ENCODE assay signal across 30 cellular contexts in the genomic region with DNA sequence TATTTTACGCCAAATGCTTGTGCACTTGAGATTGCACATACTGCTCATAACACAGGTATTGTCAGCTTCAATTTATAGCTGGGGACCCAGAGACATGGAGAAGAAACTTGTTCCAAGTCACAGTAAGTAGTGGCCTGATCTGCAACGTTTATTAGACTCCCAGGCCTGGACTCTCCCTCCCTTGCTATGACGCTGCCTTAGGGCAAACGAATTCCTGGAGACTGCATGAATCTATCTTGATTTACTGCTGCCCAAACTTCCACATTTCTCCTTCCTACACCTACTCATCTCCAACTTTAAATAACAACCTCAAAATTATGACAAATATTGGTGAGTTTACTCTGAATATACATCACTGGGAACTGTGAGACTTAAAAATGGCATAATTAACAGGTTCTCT.
DNase-seq lines count a peak whose midpoint lies in the region; ATAC-seq, FAIRE-seq and TF ChIP-seq lines count a peak whose summit lies in the region.
"Had no signal": no experiment of that assay in that cellular context is flagged by ENCODE, and none has a peak within 500 bp of the region (broad histone marks: within the 10 kb centered on the region; RNA-seq: fewer than 3 reads in every experiment).

No MANE protein-coding gene starts in this region.

- no CpG with 5 or more reads among the region's 4 CpGs for WGBS in trophoblast cell (ENCODE audit: extremely low coverage, insufficient coverage, insufficient read length)

- no peak overlapping the region for H2AK5ac ChIP-seq in trophoblast cell (ENCODE audit: low read length)

- H3K27ac ChIP-seq in RWPE2 (ENCODE audit: poor library complexity, severe bottlenecking) (peak overlapping the region; percentile 51), trophoblast cell (ENCODE audit: low read depth, low read length) (no peak overlapping the region)
- H3K27ac ChIP-seq: adrenal gland, gastrocnemius medialis, neural progenitor cell, parathyroid adenoma, testis had no signal

- no peak for ATAC-seq in activated naive CD4-positive, alpha-beta T cell treated with anti-CD3 and anti-CD28 coated beads, Interleukin-2, amount 50 U/mL, for 72 hours
- peak; percentile 71 for ATAC-seq in RWPE2 (ENCODE audit: low read depth)
- ATAC-seq: gastrocnemius medialis, WTC11 had no signal

- no peak overlapping the region for H4K12ac ChIP-seq in trophoblast cell (ENCODE audit: low read depth, low read length)

- H2BK5ac ChIP-seq in trophoblast cell (ENCODE audit: low read depth, low read length, poor library complexity): no peak overlapping the region

- FAIRE-seq in bronchial epithelial cell (lab: Jason Lieb, UNC): no peak
- FAIRE-seq: GM19239, small intestine had no signal

- no peak overlapping the region for H3K23ac ChIP-seq in trophoblast cell (ENCODE audit: low read length)

- TF ChIP-seq CTCF in RWPE2 (IDR thresholded peaks at IDR 0.05; ENCODE audit: poor library complexity, severe bottlenecking) (no peak), bronchial epithelial cell (IDR thresholded peaks at IDR 0.05; ENCODE audit: insufficient read depth, low read length, severe bottlenecking) (no peak)

- H3K9ac ChIP-seq in trophoblast cell (ENCODE audit: low read length): no peak overlapping the region
- H3K9ac ChIP-seq: neural progenitor cell, parathyroid adenoma had no signal

- peak overlapping the region; percentile 72 to 73 for H3K27ac Mint-ChIP-seq in activated naive CD4-positive, alpha-beta T cell treated with anti-CD3 and anti-CD28 coated beads, Interleukin-2, amount 50 U/mL, for 72 hours
- H3K27ac Mint-ChIP-seq: activated T-helper 2 cell treated with anti-CD3 and anti-CD28 coated beads, Interferon-gamma antibody, Interleukin-2, Interleukin-4, amounts not matched to agents 10 μg/mL and 5 μg/mL and 100 μg/mL, durations not matched to agents 14 hours and 24 hours and 36 hours; endodermal cell; neural progenitor cell; WTC11 had no signal

- H4K8ac ChIP-seq in trophoblast cell (ENCODE audit: low read depth, low read length): no peak overlapping the region

- H3K36me3 ChIP-seq in RWPE2 (ENCODE audit: low read depth): no peaks in the 10 kb centered on the region
- H3K36me3 ChIP-seq in bronchial epithelial cell (ENCODE audit: control insufficient read depth, insufficient read depth, low read length): no peaks in the 10 kb centered on the region
- no peaks in the 10 kb centered on the region for H3K36me3 ChIP-seq in trophoblast cell (ENCODE audit: control insufficient read depth in 1 of 2, insufficient read depth in 2 of 2, low read length in 2 of 2)
- H3K36me3 ChIP-seq: adrenal gland, gastrocnemius medialis, neural progenitor cell had no signal

- H2BK120ac ChIP-seq in trophoblast cell (ENCODE audit: insufficient read depth, low read length, poor library complexity): no peak overlapping the region

- H3K4me2 ChIP-seq in trophoblast cell (ENCODE audit: low read length): no peak overlapping the region
- H3K4me2 ChIP-seq: neural progenitor cell had no signal

- H3K9me3 ChIP-seq in RWPE2 (ENCODE audit: severe bottlenecking): no peaks in the 10 kb centered on the region
- H3K9me3 ChIP-seq in trophoblast cell (ENCODE audit: insufficient read depth, low read depth, low read length): no peaks in the 10 kb centered on the region
- H3K9me3 ChIP-seq: adrenal gland, gastrocnemius medialis, testis had no signal

- H3K79me1 ChIP-seq in trophoblast cell (ENCODE audit: low read length): no peaks in the 10 kb centered on the region

- H3K4me3 ChIP-seq in RWPE2 (ENCODE audit: severe bottlenecking): no peak overlapping the region
- H3K4me3 ChIP-seq in bronchial epithelial cell (ENCODE audit: low read depth, low read length): no peak overlapping the region
- H3K4me3 ChIP-seq in trophoblast cell (ENCODE audit: low read depth, low read length): no peak overlapping the region
- H3K4me3 ChIP-seq: adrenal gland, gastrocnemius medialis, neural progenitor cell, testis had no signal

- no peaks in the 10 kb centered on the region for H3K79me2 ChIP-seq in trophoblast cell (ENCODE audit: control insufficient read depth, insufficient read depth, low read length, poor library complexity)
- H3K79me2 ChIP-seq: parathyroid adenoma had no signal

- H3K4me1 ChIP-seq in RWPE2 (ENCODE audit: insufficient read depth, poor library complexity, severe bottlenecking) (peaks cover 10% of the 10 kb centered on the region), trophoblast cell (ENCODE audit: control insufficient read depth in 1 of 2, insufficient read depth in 2 of 2, low read length in 2 of 2) (no peaks in the 10 kb centered on the region)
- H3K4me1 ChIP-seq: adrenal gland, gastrocnemius medialis, neural progenitor cell, parathyroid adenoma, testis had no signal

- no peak overlapping the region for H4K91ac ChIP-seq in trophoblast cell (ENCODE audit: low read depth, low read length)

- DNase-seq in activated naive CD4-positive, alpha-beta T cell treated with anti-CD3 and anti-CD28 coated beads, Interleukin-2, amount 50 U/mL, for 72 hours (ENCODE audit: low spot score in 2 of 2): no peak
- DNase-seq in activated naive CD4-positive, alpha-beta T cell (lab: John Stamatoyannopoulos, UW): no peak
- DNase-seq in RWPE2 (ENCODE audit: low spot score) (no peak), bronchial epithelial cell (ENCODE audit: low read depth) (peak; percentile 40), trophoblast cell (peak; percentile 6 to 29), NCI-H1417 treated with DMSO at 0.1 percent for 48 hours (lab: John Stamatoyannopoulos, UW) (no peak), NOMO-1 treated with DMSO at 0.1 percent for 48 hours (lab: John Stamatoyannopoulos, UW; ENCODE audit: unreplicated experiment) (no peak)
- DNase-seq: activated CD4-positive, alpha-beta T cell treated with anti-CD3 and anti-CD28 coated beads, Interleukin-2, amount 50 U/mL, for 1 hour; adrenal gland; AML-193; CD4-positive, alpha-beta memory T cell; cerebellar nuclear complex; dermis blood vessel endothelial cell; DMS 273 treated with DMSO at 0.1 percent for 48 hours; endodermal cell; gastrocnemius medialis; GOT3; NCI-H1092 treated with DMSO at 0.1 percent for 48 hours; NCI-H187; NCI-H2171; NCI-H510A; small intestine; stimulated activated naive CD4-positive, alpha-beta T cell; T-helper 1 cell; testis had no signal

- H3K27me3 ChIP-seq in RWPE2 (ENCODE audit: insufficient read depth, poor library complexity, severe bottlenecking): no peaks in the 10 kb centered on the region
- H3K27me3 ChIP-seq in bronchial epithelial cell (ENCODE audit: control insufficient read depth, insufficient read depth, low read length): no peaks in the 10 kb centered on the region
- no peaks in the 10 kb centered on the region for H3K27me3 ChIP-seq in trophoblast cell (ENCODE audit: insufficient read depth, low read length)
- H3K27me3 ChIP-seq: adrenal gland, gastrocnemius medialis, neural progenitor cell, testis had no signal

- no peak overlapping the region for H3K4ac ChIP-seq in trophoblast cell (ENCODE audit: low read depth, low read length)

- peaks cover 13 to 23% of the 10 kb centered on the region in 2 donors for H3K36me3 Mint-ChIP-seq in activated naive CD4-positive, alpha-beta T cell treated with anti-CD3 and anti-CD28 coated beads, Interleukin-2, amount 50 U/mL, for 72 hours
- H3K36me3 Mint-ChIP-seq: neural progenitor cell, WTC11 had no signal

- H3K9me3 Mint-ChIP-seq in activated naive CD4-positive, alpha-beta T cell treated with anti-CD3 and anti-CD28 coated beads, Interleukin-2, amount 50 U/mL, for 72 hours: no peaks in the 10 kb centered on the region
- H3K9me3 Mint-ChIP-seq: activated T-helper 2 cell treated with anti-CD3 and anti-CD28 coated beads, Interferon-gamma antibody, Interleukin-2, Interleukin-4, amounts not matched to agents 10 μg/mL and 5 μg/mL and 100 μg/mL, durations not matched to agents 14 hours and 24 hours and 36 hours; CD4-positive, alpha-beta memory T cell; endodermal cell; neural progenitor cell; WTC11 had no signal

- no peak overlapping the region for H3K18ac ChIP-seq in trophoblast cell (ENCODE audit: low read length)

- no peak overlapping the region for H2BK12ac ChIP-seq in trophoblast cell (ENCODE audit: low read length)

- no peak overlapping the region for H2AFZ ChIP-seq in trophoblast cell (ENCODE audit: insufficient read depth, low read length, poor library complexity)
- H2AFZ ChIP-seq: neural progenitor cell, parathyroid adenoma had no signal

- H3K14ac ChIP-seq in trophoblast cell (ENCODE audit: low read length): no peak overlapping the region

Comparison
In these comparisons a context has a peak if more than half of its experiments do, and no peak if none do; other contexts are left out.
1. DNase-seq: peak in bronchial epithelial cell (single experiment) and trophoblast cell (2 of 2); none in activated naive CD4-positive, alpha-beta T cell treated with anti-CD3 and anti-CD28 coated beads, Interleukin-2, amount 50 U/mL, for 72 hours (0 of 2), activated naive CD4-positive, alpha-beta T cell (0 of 4), RWPE2 (single experiment), NCI-H1417 treated with DMSO at 0.1 percent for 48 hours (single experiment) and NOMO-1 treated with DMSO at 0.1 percent for 48 hours (single experiment).